Comparison of ENCODE assay signal across 8 cellular contexts in genomic region chr2:68251187-68251854, GRCh38.
DNase-seq lines count a peak whose midpoint lies in the region; ATAC-seq and FAIRE-seq lines count a peak whose summit lies in the region.

No MANE protein-coding gene starts in this region.

- DNase-seq in COLO829 (ENCODE audit: low spot score) (peak; percentile 56), HUDEP-2 (lab: John Stamatoyannopoulos, UW; ENCODE audit: unreplicated experiment in 76 of 76) (peak in 72 of 76 experiments; percentile 13 to 83 (median 60)), NOMO-1 treated with dmso at 0.1 percent for 144 hours (lab: John Stamatoyannopoulos, UW; ENCODE audit: unreplicated experiment) (peak; percentile 90), midbrain (lab: John Stamatoyannopoulos, UW) (peak; percentile 74)
- peak; percentile 42 for DNase-seq in activated CD8-positive, alpha-beta memory T cell treated with anti-CD3 and anti-CD28 coated beads, Interleukin-2, amount 50 U/mL, for 24 hours (ENCODE audit: extremely low read depth)
- peak; percentile 26 to 53 for DNase-seq in stimulated activated CD8-positive, alpha-beta memory T cell treated with anti-CD3 and anti-CD28 coated beads, Interleukin-4, amount 100 ng/mL, for 1 hour (ENCODE audit: low read depth in 2 of 2, low spot score in 1 of 2)

- ATAC-seq in GM21367 (IDR thresholded peaks at IDR 0.05; ENCODE audit: unreplicated experiment) = peak; percentile 54

- peak; percentile 43 for FAIRE-seq in endometrium (lab: Jason Lieb, UNC)

Comparison
In these comparisons a context has a peak if more than half of its experiments do, and no peak if none do; other contexts are left out.
1. Peak in every context shown above with its lines: DNase-seq and ATAC-seq.
2. DNase-seq: peak in every context shown above with its lines; median percentile 90 in NOMO-1 treated with dmso at 0.1 percent for 144 hours; 74 in midbrain; 60 in HUDEP-2; 56 in COLO829; 42 in activated CD8-positive, alpha-beta memory T cell treated with anti-CD3 and anti-CD28 coated beads, Interleukin-2, amount 50 U/mL, for 24 hours; 40 in stimulated activated CD8-positive, alpha-beta memory T cell treated with anti-CD3 and anti-CD28 coated beads, Interleukin-4, amount 100 ng/mL, for 1 hour.